In genomic region chr18:9569178-9569577, GRCh38 we compare ENCODE assay signal across 27 cellular contexts.
"Had no signal": no experiment of that assay in that cellular context is flagged by ENCODE, and none has a peak within 500 bp of the region (broad histone marks: within the 10 kb centered on the region; RNA-seq: fewer than 3 reads in every experiment).

No MANE protein-coding gene starts in this region.

- H3K4me3 ChIP-seq: neural progenitor cell, ovary, psoas muscle, right lobe of liver, sigmoid colon, stomach, thoracic aorta, thyroid gland, tibial nerve, upper lobe of left lung, vagina had no signal

- DNase-seq: occipital lobe; ovary; posterior cingulate gyrus; psoas muscle; right cardiac atrium; right lobe of liver; sigmoid colon; small intestine; stimulated activated CD4-positive, alpha-beta T cell treated with anti-CD3 and anti-CD28 coated beads, Interleukin-15, amount 100 ng/mL, for 24 hours; stimulated activated CD4-positive, alpha-beta T cell treated with anti-CD3 and anti-CD28 coated beads, Interleukin-2, amount 100 ng/mL, for 24 hours; stimulated activated CD4-positive, alpha-beta T cell treated with anti-CD3 and anti-CD28 coated beads, Interleukin-2, amount 100 ng/mL, for 48 hours; stimulated activated CD4-positive, alpha-beta T cell treated with anti-CD3 and anti-CD28 coated beads, Interleukin-4, amount 100 ng/mL, for 24 hours; stimulated activated naive B cell treated with anti-CD40 and anti-IgM and Interleukin-4, amounts not matched to agents 10 μg/mL and 1 μg/mL and 100 μg/mL, for 72 hours; stimulated activated naive CD4-positive, alpha-beta T cell treated with Interleukin-2 at 50 U/mL for 16 hours; stomach; thyroid gland; trophoblast cell; upper lobe of left lung had no signal

- H2AFZ ChIP-seq: neural progenitor cell, parathyroid adenoma had no signal

- H3K36me3 ChIP-seq: ovary had no signal

- H3K27me3 ChIP-seq: neural progenitor cell, ovary, right lobe of liver, sigmoid colon, stomach, thyroid gland, tibial nerve, upper lobe of left lung, vagina had no signal

- H3K4me2 ChIP-seq: neural progenitor cell had no signal

- H3K4me1 Mint-ChIP-seq: nephron; neural progenitor cell; stimulated activated naive B cell treated with anti-CD40 and anti-IgM and Interleukin-4, amounts not matched to agents 10 μg/mL and 1 μg/mL and 100 μg/mL, for 72 hours had no signal

- H3K9me3 Mint-ChIP-seq: nephron; neural progenitor cell; stimulated activated effector memory CD8-positive, alpha-beta T cell treated with anti-CD3 and anti-CD28 coated beads, Interleukin-12 subunit alpha, Interleukin-12 subunit beta, amount 100 ng/mL, for 72 hours; stimulated activated naive B cell treated with anti-CD40 and anti-IgM and Interleukin-4, amounts not matched to agents 10 μg/mL and 1 μg/mL and 100 μg/mL, for 72 hours; stimulated activated naive CD8-positive, alpha-beta T cell treated with anti-CD3 and anti-CD28 coated beads, Interleukin-15, Interleukin-2, amounts not matched to agents 100 ng/mL and 50 ng/mL, for 24 hours had no signal

- H3K4me3 Mint-ChIP-seq: nephron; neural progenitor cell; stimulated activated effector memory CD8-positive, alpha-beta T cell treated with anti-CD3 and anti-CD28 coated beads, Interleukin-12 subunit alpha, Interleukin-12 subunit beta, amount 100 ng/mL, for 72 hours; stimulated activated naive B cell treated with anti-CD40 and anti-IgM and Interleukin-4, amounts not matched to agents 10 μg/mL and 1 μg/mL and 100 μg/mL, for 72 hours; stimulated activated naive CD8-positive, alpha-beta T cell treated with anti-CD3 and anti-CD28 coated beads, Interleukin-15, Interleukin-2, amounts not matched to agents 100 ng/mL and 50 ng/mL, for 24 hours had no signal

- H3K9me3 ChIP-seq: ovary, psoas muscle, right lobe of liver, sigmoid colon, stomach, thoracic aorta, thyroid gland, tibial nerve, upper lobe of left lung, vagina had no signal

- H3K27ac Mint-ChIP-seq: nephron; neural progenitor cell; progenitor cell of endocrine pancreas; stimulated activated effector memory CD8-positive, alpha-beta T cell treated with anti-CD3 and anti-CD28 coated beads, Interleukin-12 subunit alpha, Interleukin-12 subunit beta, amount 100 ng/mL, for 72 hours; stimulated activated naive B cell treated with anti-CD40 and anti-IgM and Interleukin-4, amounts not matched to agents 10 μg/mL and 1 μg/mL and 100 μg/mL, for 72 hours; stimulated activated naive CD8-positive, alpha-beta T cell treated with anti-CD3 and anti-CD28 coated beads, Interleukin-15, Interleukin-2, amounts not matched to agents 100 ng/mL and 50 ng/mL, for 24 hours had no signal

- H3K4me1 ChIP-seq: neural progenitor cell, parathyroid adenoma, psoas muscle, right lobe of liver had no signal

- H3K27me3 Mint-ChIP-seq: progenitor cell of endocrine pancreas; stimulated activated naive B cell treated with anti-CD40 and anti-IgM and Interleukin-4, amounts not matched to agents 10 μg/mL and 1 μg/mL and 100 μg/mL, for 72 hours; stimulated activated naive CD8-positive, alpha-beta T cell treated with anti-CD3 and anti-CD28 coated beads, Interleukin-15, Interleukin-2, amounts not matched to agents 100 ng/mL and 50 ng/mL, for 24 hours had no signal

- H3K79me2 ChIP-seq: parathyroid adenoma had no signal

- H3K9ac ChIP-seq: neural progenitor cell, parathyroid adenoma had no signal

- H3K27ac ChIP-seq: neural progenitor cell, ovary, parathyroid adenoma, psoas muscle, right lobe of liver, stomach, thoracic aorta, thyroid gland, tibial nerve, upper lobe of left lung, vagina had no signal

- ATAC-seq: psoas muscle; right cardiac atrium; right lobe of liver; stimulated activated effector memory CD8-positive, alpha-beta T cell treated with anti-CD3 and anti-CD28 coated beads, Interleukin-12 subunit alpha, Interleukin-12 subunit beta, amount 100 ng/mL, for 72 hours; stimulated activated naive B cell treated with anti-CD40 and anti-IgM and Interleukin-4, amounts not matched to agents 10 μg/mL and 1 μg/mL and 100 μg/mL, for 72 hours had no signal
